In the genomic region with DNA sequence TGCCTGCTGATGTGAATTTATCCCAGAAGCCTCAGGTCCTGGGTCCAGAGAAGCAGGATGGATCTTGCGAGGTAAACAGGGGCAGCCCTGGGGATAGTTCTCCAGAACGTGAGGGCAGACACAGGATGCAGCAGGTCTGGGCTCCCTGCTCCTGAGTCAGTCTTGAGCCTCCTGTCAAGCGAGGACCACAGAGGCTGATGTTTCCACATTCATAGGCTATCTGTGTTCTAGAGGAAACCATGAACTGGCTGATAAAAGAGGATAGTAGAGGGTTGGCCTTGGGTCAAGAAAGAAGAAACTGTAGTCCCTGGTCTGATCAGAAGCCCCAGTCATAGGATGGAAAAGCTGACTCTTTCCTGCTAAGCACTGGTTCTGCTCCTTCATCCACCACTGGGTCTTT, we compare ENCODE assay signal across 1 cellular context.
TF ChIP-seq lines count a peak whose summit lies in the region.

No MANE protein-coding gene starts in this region.

TF ChIP-seq in GM12878, 131 proteins besides CTCF, POLR2A, EP300 and RAD21:
- TF ChIP-seq HCFC1 (IDR thresholded peaks at IDR 0.05; ENCODE audit: low read length) (no peak), CREB1 (IDR thresholded peaks at IDR 0.05; ENCODE audit: low read depth) (no peak), TCF12 (IDR thresholded peaks at IDR 0.05; ENCODE audit: low read depth, low read length) (no peak), POU2F2 (IDR thresholded peaks at IDR 0.05; ENCODE audit: borderline replicate concordance, low read depth, low read length) (no peak), BACH1 (IDR thresholded peaks at IDR 0.05; ENCODE audit: borderline replicate concordance) (no peak), RFX5 (IDR thresholded peaks at IDR 0.05; ENCODE audit: low read depth, low read length) (no peak), ZNF622 (IDR thresholded peaks at IDR 0.05) (no peak), CHD1 (IDR thresholded peaks at IDR 0.05; ENCODE audit: low read depth, low read length) (no peak), NFXL1 (IDR thresholded peaks at IDR 0.05; ENCODE audit: borderline replicate concordance) (no peak), ZNF217 (IDR thresholded peaks at IDR 0.05) (no peak), ZBED1 (IDR thresholded peaks at IDR 0.05; ENCODE audit: borderline replicate concordance) (no peak)
- TF ChIP-seq, protein P1, sequence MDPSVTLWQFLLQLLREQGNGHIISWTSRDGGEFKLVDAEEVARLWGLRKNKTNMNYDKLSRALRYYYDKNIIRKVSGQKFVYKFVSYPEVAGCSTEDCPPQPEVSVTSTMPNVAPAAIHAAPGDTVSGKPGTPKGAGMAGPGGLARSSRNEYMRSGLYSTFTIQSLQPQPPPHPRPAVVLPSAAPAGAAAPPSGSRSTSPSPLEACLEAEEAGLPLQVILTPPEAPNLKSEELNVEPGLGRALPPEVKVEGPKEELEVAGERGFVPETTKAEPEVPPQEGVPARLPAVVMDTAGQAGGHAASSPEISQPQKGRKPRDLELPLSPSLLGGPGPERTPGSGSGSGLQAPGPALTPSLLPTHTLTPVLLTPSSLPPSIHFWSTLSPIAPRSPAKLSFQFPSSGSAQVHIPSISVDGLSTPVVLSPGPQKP (IDR thresholded peaks at IDR 0.05; ENCODE audit: low read depth, low read length) = no peak
- TF ChIP-seq, protein P2, sequence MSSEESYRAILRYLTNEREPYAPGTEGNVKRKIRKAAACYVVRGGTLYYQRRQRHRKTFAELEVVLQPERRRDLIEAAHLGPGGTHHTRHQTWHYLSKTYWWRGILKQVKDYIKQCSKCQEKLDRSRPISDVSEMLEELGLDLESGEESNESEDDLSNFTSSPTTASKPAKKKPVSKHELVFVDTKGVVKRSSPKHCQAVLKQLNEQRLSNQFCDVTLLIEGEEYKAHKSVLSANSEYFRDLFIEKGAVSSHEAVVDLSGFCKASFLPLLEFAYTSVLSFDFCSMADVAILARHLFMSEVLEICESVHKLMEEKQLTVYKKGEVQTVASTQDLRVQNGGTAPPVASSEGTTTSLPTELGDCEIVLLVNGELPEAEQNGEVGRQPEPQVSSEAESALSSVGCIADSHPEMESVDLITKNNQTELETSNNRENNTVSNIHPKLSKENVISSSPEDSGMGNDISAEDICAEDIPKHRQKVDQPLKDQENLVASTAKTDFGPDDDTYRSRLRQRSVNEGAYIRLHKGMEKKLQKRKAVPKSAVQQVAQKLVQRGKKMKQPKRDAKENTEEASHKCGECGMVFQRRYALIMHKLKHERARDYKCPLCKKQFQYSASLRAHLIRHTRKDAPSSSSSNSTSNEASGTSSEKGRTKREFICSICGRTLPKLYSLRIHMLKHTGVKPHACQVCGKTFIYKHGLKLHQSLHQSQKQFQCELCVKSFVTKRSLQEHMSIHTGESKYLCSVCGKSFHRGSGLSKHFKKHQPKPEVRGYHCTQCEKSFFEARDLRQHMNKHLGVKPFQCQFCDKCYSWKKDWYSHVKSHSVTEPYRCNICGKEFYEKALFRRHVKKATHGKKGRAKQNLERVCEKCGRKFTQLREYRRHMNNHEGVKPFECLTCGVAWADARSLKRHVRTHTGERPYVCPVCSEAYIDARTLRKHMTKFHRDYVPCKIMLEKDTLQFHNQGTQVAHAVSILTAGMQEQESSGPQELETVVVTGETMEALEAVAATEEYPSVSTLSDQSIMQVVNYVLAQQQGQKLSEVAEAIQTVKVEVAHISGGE (CRISPR knock-in tag; IDR thresholded peaks at IDR 0.05) = no peak
